Comparison of ENCODE assay signal across 11 cellular contexts in the genomic region with DNA sequence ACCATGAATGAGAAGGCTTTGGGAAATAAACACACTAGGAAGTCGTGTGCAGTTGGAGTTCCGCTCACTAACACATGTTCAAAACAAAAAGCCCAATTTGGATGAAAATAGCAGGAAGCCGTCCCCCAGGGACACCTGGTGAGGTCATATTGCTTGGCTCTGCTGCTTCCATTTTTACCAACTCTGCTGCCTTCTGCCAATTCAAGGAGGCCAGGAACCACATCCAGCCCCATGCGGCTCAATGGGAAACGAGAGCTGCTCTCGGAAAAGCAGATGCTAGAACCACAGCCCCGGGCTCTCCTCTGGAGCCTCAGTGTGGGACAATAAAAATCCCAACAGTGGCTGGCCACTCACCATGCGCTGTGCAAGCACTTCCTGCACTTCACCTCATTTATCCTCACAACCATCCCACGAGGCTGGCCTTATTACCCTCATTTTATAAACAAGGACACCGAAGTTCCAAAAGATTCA. TPM values are rescaled to one million over a fixed set of nuclear protein-coding genes. Genes with fewer than 3 reads are reported as not detected.
DNase-seq lines count a peak whose midpoint lies in the region; ATAC-seq and TF ChIP-seq lines count a peak whose summit lies in the region.
"Had no signal": no experiment of that assay in that cellular context is flagged by ENCODE, and none has a peak within 500 bp of the region (broad histone marks: within the 10 kb centered on the region; RNA-seq: fewer than 3 reads in every experiment).

No MANE protein-coding gene starts in this region.

- H3K9me3 Mint-ChIP-seq in IgD-negative memory B cell (no peaks in the 10 kb centered on the region), chondrocyte (ENCODE audit: low read depth) (no peaks in the 10 kb centered on the region)
- H3K9me3 Mint-ChIP-seq in activated naive CD4-positive, alpha-beta T cell treated with anti-CD3 and anti-CD28 coated beads, Interleukin-2, amount 10 ng/mL, durations not matched to agents 7 days and 5 days: no peaks in the 10 kb centered on the region

- CTCF ChIA-PET in AG04450 (lab: Charles Lee): interaction anchor here (1.4 to 1.6 kb wide), 2 partner anchors 19 to 181 kb away, joined by 7 to 9 read pairs; a partner anchor contains a TSS
- CTCF ChIA-PET in activated naive CD4-positive, alpha-beta T cell treated with anti-CD3 and anti-CD28 coated beads, Interleukin-2, amount 10 ng/mL, durations not matched to agents 7 days and 5 days (lab: Charles Lee): interaction anchor here (0.6 to 1.6 kb wide), 3 partner anchors 13 to 180 kb away, joined by 3 to 4 read pairs (median 4); no protein-coding TSS in a partner anchor

- DNase-seq in AG04450 (ENCODE audit: low read depth, low spot score): no peak
- no peak for DNase-seq in chondrocyte (ENCODE audit: low spot score)
- no peak for DNase-seq in activated naive CD4-positive, alpha-beta T cell treated with anti-CD3 and anti-CD28 coated beads, Interleukin-2, amount 10 ng/mL, durations not matched to agents 7 days and 5 days
- no peak for DNase-seq in stimulated activated naive CD4-positive, alpha-beta T cell (lab: John Stamatoyannopoulos, UW)
- no peak for DNase-seq in activated CD4-positive, CD25-positive, alpha-beta regulatory T cell treated with anti-CD3 and anti-CD28 coated beads, Interleukin-2, amount 50 U/mL, for 72 hours
- DNase-seq: activated CD4-positive, alpha-beta T cell treated with anti-CD3 and anti-CD28 coated beads for 48 hours; BE2C had no signal

- H3K27ac Mint-ChIP-seq in IgD-negative memory B cell (peak overlapping the region in 2 of 3 donors; percentile 80 to 96), chondrocyte (ENCODE audit: unreplicated experiment) (peak overlapping the region; percentile 76)
- no peak overlapping the region for H3K27ac Mint-ChIP-seq in activated naive CD4-positive, alpha-beta T cell treated with anti-CD3 and anti-CD28 coated beads, Interleukin-2, amount 10 ng/mL, durations not matched to agents 7 days and 5 days

- H3K27me3 Mint-ChIP-seq in IgD-negative memory B cell (no peaks in the 10 kb centered on the region), chondrocyte (ENCODE audit: low read depth) (no peaks in the 10 kb centered on the region)
- no peaks in the 10 kb centered on the region for H3K27me3 Mint-ChIP-seq in activated naive CD4-positive, alpha-beta T cell treated with anti-CD3 and anti-CD28 coated beads, Interleukin-2, amount 10 ng/mL, durations not matched to agents 7 days and 5 days

- no peak for ATAC-seq in HG03442 (IDR thresholded peaks at IDR 0.05; ENCODE audit: unreplicated experiment)

- H3K4me3 Mint-ChIP-seq in IgD-negative memory B cell: peak overlapping the region in 1 of 4 donors; percentile 39
- H3K4me3 Mint-ChIP-seq in chondrocyte (ENCODE audit: unreplicated experiment): no peak overlapping the region
- H3K4me3 Mint-ChIP-seq in activated naive CD4-positive, alpha-beta T cell treated with anti-CD3 and anti-CD28 coated beads, Interleukin-2, amount 10 ng/mL, durations not matched to agents 7 days and 5 days: no peak overlapping the region

- H3K36me3 Mint-ChIP-seq in IgD-negative memory B cell: peaks cover 12% of the 10 kb centered on the region
- H3K36me3 Mint-ChIP-seq in chondrocyte (ENCODE audit: low read depth): peaks cover 7% of the 10 kb centered on the region
- H3K36me3 Mint-ChIP-seq in activated naive CD4-positive, alpha-beta T cell treated with anti-CD3 and anti-CD28 coated beads, Interleukin-2, amount 10 ng/mL, durations not matched to agents 7 days and 5 days: peaks cover 81% of the 10 kb centered on the region

- no peaks in the 10 kb centered on the region for H3K9me3 ChIP-seq in AG04450 (ENCODE audit: control insufficient read depth, insufficient read depth, low read length)
- H3K9me3 ChIP-seq in mucosa of stomach (ENCODE audit: control insufficient read depth, low read length): no peaks in the 10 kb centered on the region
- H3K9me3 ChIP-seq: adrenal gland, BE2C had no signal

- POLR2A ChIA-PET in AG04450 (lab: Yijun Ruan, JAX): interaction anchor here (1.0 to 1.3 kb wide), 2 partner anchors 11 to 46 kb away, joined by 4 to 6 read pairs; no protein-coding TSS in a partner anchor

- no peaks in the 10 kb centered on the region for H3K36me3 ChIP-seq in mucosa of stomach (ENCODE audit: control insufficient read depth, insufficient read depth, low read length)
- H3K36me3 ChIP-seq: adrenal gland, BE2C had no signal

- H3K4me3 ChIP-seq in AG04450 (ENCODE audit: low read depth, low read length) (no peak overlapping the region), mucosa of stomach (ENCODE audit: low read length) (no peak overlapping the region)
- H3K4me3 ChIP-seq: adrenal gland had no signal

- peaks cover 21% of the 10 kb centered on the region for H3K4me1 ChIP-seq in mucosa of stomach (ENCODE audit: control insufficient read depth, insufficient read depth, low read length)
- H3K4me1 ChIP-seq: BE2C had no signal

- no peak for TF ChIP-seq CTCF in AG04450 (IDR thresholded peaks at IDR 0.05; ENCODE audit: low read depth, low read length)
- no peak for TF ChIP-seq CTCF in chondrocyte (IDR thresholded peaks at IDR 0.05)

- H3K27me3 ChIP-seq in AG04450 (ENCODE audit: control insufficient read depth, insufficient read depth, low read length) (no peaks in the 10 kb centered on the region), mucosa of stomach (ENCODE audit: control insufficient read depth, insufficient read depth, low read length) (no peaks in the 10 kb centered on the region)
- H3K27me3 ChIP-seq: adrenal gland had no signal

- peak overlapping the region; percentile 55 for H3K9ac ChIP-seq in mucosa of stomach (ENCODE audit: low read length)

- peak overlapping the region; percentile 59 for H3K27ac ChIP-seq in AG04450 (ENCODE audit: low read depth, low read length)

- H3K4me1 Mint-ChIP-seq in IgD-negative memory B cell (peaks cover 66 to 72% (median 68%) of the 10 kb centered on the region in 3 donors), chondrocyte (ENCODE audit: low read depth) (peaks cover 76% of the 10 kb centered on the region)
- peaks cover 79% of the 10 kb centered on the region for H3K4me1 Mint-ChIP-seq in activated naive CD4-positive, alpha-beta T cell treated with anti-CD3 and anti-CD28 coated beads, Interleukin-2, amount 10 ng/mL, durations not matched to agents 7 days and 5 days

RNA-seq across cellular contexts. Expression of a gene that starts 13.4 kb away (rescaled TPM):
- polyA plus RNA-seq in AG04450 (2011; rRNA removed) (44.7 and 52.4 TPM in 2 replicates), IgD-negative memory B cell (45.1 TPM)
- 95.8 and 112 TPM in 2 replicates for polyA minus RNA-seq in AG04450 (2011; rRNA and poly(A)+ RNA removed)
- 43.5 to 125 TPM (median 125 TPM) in 3 replicates for total RNA-seq in chondrocyte
